ENCODE assay signal across 10 cellular contexts in genomic region chr3:149655826-149656599, GRCh38. TPM values are rescaled to one million over a fixed set of nuclear protein-coding genes. Genes with fewer than 3 reads are reported as not detected.
DNase-seq lines count a peak whose midpoint lies in the region; ATAC-seq and TF ChIP-seq lines count a peak whose summit lies in the region.
"Had no signal": no experiment of that assay in that cellular context is flagged by ENCODE, and none has a peak within 500 bp of the region (broad histone marks: within the 10 kb centered on the region; RNA-seq: fewer than 3 reads in every experiment).

No MANE protein-coding gene starts in this region.

- H3K27ac ChIP-seq in brain microvascular endothelial cell = peak overlapping the region; percentile 99
- H3K27ac ChIP-seq in stomach = peak overlapping the region; percentile 86 to 99 (median 96)
- H3K27ac ChIP-seq: WERI-Rb-1 had no signal

- in situ Hi-C loops in brain microvascular endothelial cell (cut with HindIII; ENCODE audit: low pct_ligation_motif_present, low sequenced_read_pairs) = no loop called here

- H3K27me3 ChIP-seq in brain microvascular endothelial cell (replicated peaks) (no peaks in the 10 kb centered on the region), stomach (peaks cover 0 to 27% (median 0%) of the 10 kb centered on the region in 3 donors)

- peak overlapping the region; percentile 96 for H3K4me3 Mint-ChIP-seq in HFFc6

- ATAC-seq in GM21528 (IDR thresholded peaks at IDR 0.05; ENCODE audit: low FRiP score, unreplicated experiment) (no peak), HG03196 (IDR thresholded peaks at IDR 0.05; ENCODE audit: unreplicated experiment) (no peak)

- intact Hi-C loops in stomach (cut with DNase I; ENCODE audit: low total_unique reads) = loop anchor here (10.0 kb wide), 1 partner anchor 81 kb away; no protein-coding TSS in a partner anchor

- TF ChIP-seq CTCF in HFFc6 (IDR thresholded peaks at IDR 0.05) (peak; percentile 35; the same call in 1 of the 2 replicates), brain microvascular endothelial cell (IDR thresholded peaks at IDR 0.05; ENCODE audit: low read depth, low read length, missing control alignments) (no peak), stomach (IDR thresholded peaks at IDR 0.05) (no peak)

- H3K27ac Mint-ChIP-seq in HFFc6 = peak overlapping the region; percentile 87

- no peaks in the 10 kb centered on the region for H3K9me3 ChIP-seq in stomach

- H3K36me3 ChIP-seq in brain microvascular endothelial cell (replicated peaks) (peaks cover 33% of the 10 kb centered on the region), stomach (peaks cover 0 to 8% (median 2%) of the 10 kb centered on the region in 4 donors)
- H3K36me3 ChIP-seq: WERI-Rb-1 had no signal

- H3K36me3 Mint-ChIP-seq in HFFc6 (ENCODE audit: low read depth) = peaks cover 36% of the 10 kb centered on the region

- WGBS in stomach, 5 donors = 21 to 56% (median 42%) methylated on average over 2 of the region's 2 CpGs

- H3K9me3 Mint-ChIP-seq in HFFc6 = no peaks in the 10 kb centered on the region

- H3K27me3 Mint-ChIP-seq in HFFc6 (ENCODE audit: insufficient read depth) = no peaks in the 10 kb centered on the region

- TF ChIP-seq POLR2A in stomach (IDR thresholded peaks at IDR 0.05) = no peak

- peak; percentile 25 for DNase-seq in HFFc6
- DNase-seq in brain microvascular endothelial cell = no peak
- DNase-seq in kidney tubule cell (ENCODE audit: low spot score) = peak; percentile 65
- no peak for DNase-seq in stomach
- DNase-seq in cerebellar nuclear complex (lab: John Stamatoyannopoulos, UW) = no peak
- DNase-seq in NOMO-1 treated with dmso at 0.1 percent for 144 hours (lab: John Stamatoyannopoulos, UW; ENCODE audit: unreplicated experiment) = no peak
- DNase-seq: Kasumi-1, WERI-Rb-1 had no signal

- peaks cover 24 to 75% (median 42%) of the 10 kb centered on the region in 4 donors for H3K4me1 ChIP-seq in stomach

- TF ChIP-seq EP300 in stomach (IDR thresholded peaks at IDR 0.05) = no peak

- peaks cover 60% of the 10 kb centered on the region for H3K4me1 Mint-ChIP-seq in HFFc6 (ENCODE audit: low read depth)

- H3K4me3 ChIP-seq in brain microvascular endothelial cell (ENCODE audit: low read depth, low read length) (peak overlapping the region; percentile 94), stomach (peak overlapping the region; percentile 63 to 78 (median 73))

RNA-seq across cellular contexts. Expression of gene WWTR1, which starts 1.8 kb away (rescaled TPM):
- total RNA-seq in HFFc6 (2021; fragmentation: NEBNext Ultra II Directional; extraction: Animal tissue kit (Norgen Biotek cat#: 25700)) = 10 to 100 TPM; 41.5 to 49.7 (median 45.5) TPM
- 100 to 1,000 TPM in 2 of 5 donors, 10 to 100 TPM in 3; 15.4 to 116 (median 89.4) TPM for total RNA-seq in stomach
- 10 to 100 TPM; 19.8 to 61.6 (median 51.1) TPM for polyA plus RNA-seq in stomach

Comparison
In these comparisons a context has a peak if more than half of its experiments do, and no peak if none do; other contexts are left out.
1. DNase-seq: peak in HFFc6 (single experiment) and kidney tubule cell (single experiment); none in brain microvascular endothelial cell (single experiment), stomach (single experiment), cerebellar nuclear complex (0 of 2) and NOMO-1 treated with dmso at 0.1 percent for 144 hours (single experiment).